1 cellular context compared by ENCODE assay signal in the genomic region with DNA sequence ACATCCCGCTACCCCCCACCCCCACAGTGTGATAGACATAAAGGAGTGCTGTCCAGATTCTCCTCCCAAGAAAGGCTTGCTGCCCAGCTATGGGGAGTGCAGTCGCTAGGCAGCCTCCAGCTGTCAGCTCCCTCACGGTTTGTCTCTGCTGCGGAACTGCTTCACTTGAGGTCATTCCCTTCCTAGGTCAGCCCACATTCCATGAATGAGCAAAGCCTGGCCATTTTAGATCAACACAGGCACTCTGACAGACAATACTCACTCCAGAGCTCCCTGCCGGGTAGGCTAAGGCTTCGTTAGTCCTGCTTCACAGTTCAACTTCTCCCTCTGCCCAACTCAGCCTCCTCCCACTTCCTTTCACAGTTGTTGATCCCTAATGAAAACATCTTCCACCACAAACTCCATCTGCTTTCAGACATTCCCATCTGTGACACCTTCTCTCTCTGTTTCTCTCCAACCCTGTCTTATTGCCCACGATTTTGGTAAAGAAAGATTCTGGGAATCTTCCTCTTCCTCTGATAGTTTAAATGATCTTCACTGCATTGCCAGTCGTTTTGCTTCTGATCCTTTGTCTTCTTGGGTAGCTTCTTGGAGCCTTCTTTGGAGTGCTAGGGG.
A peak's percentile ranks its signal among the peaks of the same experiment; 100 is the strongest.
TF ChIP-seq lines count a peak whose summit lies in the region.

No MANE protein-coding gene starts in this region.

TF ChIP-seq in K562, 482 proteins besides CTCF, POLR2A, EP300 and RAD21 (continued from another document and continues in another):
- TF ChIP-seq, protein P1, sequence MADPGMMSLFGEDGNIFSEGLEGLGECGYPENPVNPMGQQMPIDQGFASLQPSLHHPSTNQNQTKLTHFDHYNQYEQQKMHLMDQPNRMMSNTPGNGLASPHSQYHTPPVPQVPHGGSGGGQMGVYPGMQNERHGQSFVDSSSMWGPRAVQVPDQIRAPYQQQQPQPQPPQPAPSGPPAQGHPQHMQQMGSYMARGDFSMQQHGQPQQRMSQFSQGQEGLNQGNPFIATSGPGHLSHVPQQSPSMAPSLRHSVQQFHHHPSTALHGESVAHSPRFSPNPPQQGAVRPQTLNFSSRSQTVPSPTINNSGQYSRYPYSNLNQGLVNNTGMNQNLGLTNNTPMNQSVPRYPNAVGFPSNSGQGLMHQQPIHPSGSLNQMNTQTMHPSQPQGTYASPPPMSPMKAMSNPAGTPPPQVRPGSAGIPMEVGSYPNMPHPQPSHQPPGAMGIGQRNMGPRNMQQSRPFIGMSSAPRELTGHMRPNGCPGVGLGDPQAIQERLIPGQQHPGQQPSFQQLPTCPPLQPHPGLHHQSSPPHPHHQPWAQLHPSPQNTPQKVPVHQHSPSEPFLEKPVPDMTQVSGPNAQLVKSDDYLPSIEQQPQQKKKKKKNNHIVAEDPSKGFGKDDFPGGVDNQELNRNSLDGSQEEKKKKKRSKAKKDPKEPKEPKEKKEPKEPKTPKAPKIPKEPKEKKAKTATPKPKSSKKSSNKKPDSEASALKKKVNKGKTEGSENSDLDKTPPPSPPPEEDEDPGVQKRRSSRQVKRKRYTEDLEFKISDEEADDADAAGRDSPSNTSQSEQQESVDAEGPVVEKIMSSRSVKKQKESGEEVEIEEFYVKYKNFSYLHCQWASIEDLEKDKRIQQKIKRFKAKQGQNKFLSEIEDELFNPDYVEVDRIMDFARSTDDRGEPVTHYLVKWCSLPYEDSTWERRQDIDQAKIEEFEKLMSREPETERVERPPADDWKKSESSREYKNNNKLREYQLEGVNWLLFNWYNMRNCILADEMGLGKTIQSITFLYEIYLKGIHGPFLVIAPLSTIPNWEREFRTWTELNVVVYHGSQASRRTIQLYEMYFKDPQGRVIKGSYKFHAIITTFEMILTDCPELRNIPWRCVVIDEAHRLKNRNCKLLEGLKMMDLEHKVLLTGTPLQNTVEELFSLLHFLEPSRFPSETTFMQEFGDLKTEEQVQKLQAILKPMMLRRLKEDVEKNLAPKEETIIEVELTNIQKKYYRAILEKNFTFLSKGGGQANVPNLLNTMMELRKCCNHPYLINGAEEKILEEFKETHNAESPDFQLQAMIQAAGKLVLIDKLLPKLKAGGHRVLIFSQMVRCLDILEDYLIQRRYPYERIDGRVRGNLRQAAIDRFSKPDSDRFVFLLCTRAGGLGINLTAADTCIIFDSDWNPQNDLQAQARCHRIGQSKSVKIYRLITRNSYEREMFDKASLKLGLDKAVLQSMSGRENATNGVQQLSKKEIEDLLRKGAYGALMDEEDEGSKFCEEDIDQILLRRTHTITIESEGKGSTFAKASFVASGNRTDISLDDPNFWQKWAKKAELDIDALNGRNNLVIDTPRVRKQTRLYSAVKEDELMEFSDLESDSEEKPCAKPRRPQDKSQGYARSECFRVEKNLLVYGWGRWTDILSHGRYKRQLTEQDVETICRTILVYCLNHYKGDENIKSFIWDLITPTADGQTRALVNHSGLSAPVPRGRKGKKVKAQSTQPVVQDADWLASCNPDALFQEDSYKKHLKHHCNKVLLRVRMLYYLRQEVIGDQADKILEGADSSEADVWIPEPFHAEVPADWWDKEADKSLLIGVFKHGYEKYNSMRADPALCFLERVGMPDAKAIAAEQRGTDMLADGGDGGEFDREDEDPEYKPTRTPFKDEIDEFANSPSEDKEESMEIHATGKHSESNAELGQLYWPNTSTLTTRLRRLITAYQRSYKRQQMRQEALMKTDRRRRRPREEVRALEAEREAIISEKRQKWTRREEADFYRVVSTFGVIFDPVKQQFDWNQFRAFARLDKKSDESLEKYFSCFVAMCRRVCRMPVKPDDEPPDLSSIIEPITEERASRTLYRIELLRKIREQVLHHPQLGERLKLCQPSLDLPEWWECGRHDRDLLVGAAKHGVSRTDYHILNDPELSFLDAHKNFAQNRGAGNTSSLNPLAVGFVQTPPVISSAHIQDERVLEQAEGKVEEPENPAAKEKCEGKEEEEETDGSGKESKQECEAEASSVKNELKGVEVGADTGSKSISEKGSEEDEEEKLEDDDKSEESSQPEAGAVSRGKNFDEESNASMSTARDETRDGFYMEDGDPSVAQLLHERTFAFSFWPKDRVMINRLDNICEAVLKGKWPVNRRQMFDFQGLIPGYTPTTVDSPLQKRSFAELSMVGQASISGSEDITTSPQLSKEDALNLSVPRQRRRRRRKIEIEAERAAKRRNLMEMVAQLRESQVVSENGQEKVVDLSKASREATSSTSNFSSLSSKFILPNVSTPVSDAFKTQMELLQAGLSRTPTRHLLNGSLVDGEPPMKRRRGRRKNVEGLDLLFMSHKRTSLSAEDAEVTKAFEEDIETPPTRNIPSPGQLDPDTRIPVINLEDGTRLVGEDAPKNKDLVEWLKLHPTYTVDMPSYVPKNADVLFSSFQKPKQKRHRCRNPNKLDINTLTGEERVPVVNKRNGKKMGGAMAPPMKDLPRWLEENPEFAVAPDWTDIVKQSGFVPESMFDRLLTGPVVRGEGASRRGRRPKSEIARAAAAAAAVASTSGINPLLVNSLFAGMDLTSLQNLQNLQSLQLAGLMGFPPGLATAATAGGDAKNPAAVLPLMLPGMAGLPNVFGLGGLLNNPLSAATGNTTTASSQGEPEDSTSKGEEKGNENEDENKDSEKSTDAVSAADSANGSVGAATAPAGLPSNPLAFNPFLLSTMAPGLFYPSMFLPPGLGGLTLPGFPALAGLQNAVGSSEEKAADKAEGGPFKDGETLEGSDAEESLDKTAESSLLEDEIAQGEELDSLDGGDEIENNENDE (IDR thresholded peaks at IDR 0.05; ENCODE audit: low read depth, low read length), result no peak
- TF ChIP-seq GTF2E2 (tag; IDR thresholded peaks at IDR 0.05) (no peak), FOS (IDR thresholded peaks at IDR 0.05; ENCODE audit: extremely low read depth, insufficient read length) (no peak), FOXK1 (CRISPR knock-in tag; IDR thresholded peaks at IDR 0.05; ENCODE audit: borderline replicate concordance) (no peak), ZBTB5 (IDR thresholded peaks at IDR 0.05) (no peak), HBP1 (CRISPR knock-in tag; IDR thresholded peaks at IDR 0.05) (peak; percentile 41; the same call in 1 of the 2 replicates), L3MBTL2 (IDR thresholded peaks at IDR 0.05) (0 out of 2 replicates have a peak, but pooled peaks have one; percentile 16), CREB3 (tag; conservative IDR thresholded peaks at IDR 0.05; ENCODE audit: low read depth) (0 out of 2 replicates have a peak, but pooled peaks have one; percentile 40), CC2D1A (IDR thresholded peaks at IDR 0.05) (no peak), FUS (optimal IDR thresholded peaks at IDR 0.05; ENCODE audit: low read depth, low read length) (no peak), CREBBP (IDR thresholded peaks at IDR 0.05; ENCODE audit: low read depth, low read length) (no peak), SRSF9 (IDR thresholded peaks at IDR 0.05; ENCODE audit: borderline replicate concordance, low read depth, low read length) (no peak), HINFP (tag; conservative IDR thresholded peaks at IDR 0.05; ENCODE audit: low read depth) (no peak), SAFB2 (IDR thresholded peaks at IDR 0.05; ENCODE audit: borderline replicate concordance, low read depth, low read length, severe bottlenecking) (no peak), ZNF354B (CRISPR knock-in tag; IDR thresholded peaks at IDR 0.05) (no peak), EP400 (IDR thresholded peaks at IDR 0.05) (no peak), POLR2H (tag; IDR thresholded peaks at IDR 0.05; ENCODE audit: low read depth) (no peak)
- TF ChIP-seq, protein P2, sequence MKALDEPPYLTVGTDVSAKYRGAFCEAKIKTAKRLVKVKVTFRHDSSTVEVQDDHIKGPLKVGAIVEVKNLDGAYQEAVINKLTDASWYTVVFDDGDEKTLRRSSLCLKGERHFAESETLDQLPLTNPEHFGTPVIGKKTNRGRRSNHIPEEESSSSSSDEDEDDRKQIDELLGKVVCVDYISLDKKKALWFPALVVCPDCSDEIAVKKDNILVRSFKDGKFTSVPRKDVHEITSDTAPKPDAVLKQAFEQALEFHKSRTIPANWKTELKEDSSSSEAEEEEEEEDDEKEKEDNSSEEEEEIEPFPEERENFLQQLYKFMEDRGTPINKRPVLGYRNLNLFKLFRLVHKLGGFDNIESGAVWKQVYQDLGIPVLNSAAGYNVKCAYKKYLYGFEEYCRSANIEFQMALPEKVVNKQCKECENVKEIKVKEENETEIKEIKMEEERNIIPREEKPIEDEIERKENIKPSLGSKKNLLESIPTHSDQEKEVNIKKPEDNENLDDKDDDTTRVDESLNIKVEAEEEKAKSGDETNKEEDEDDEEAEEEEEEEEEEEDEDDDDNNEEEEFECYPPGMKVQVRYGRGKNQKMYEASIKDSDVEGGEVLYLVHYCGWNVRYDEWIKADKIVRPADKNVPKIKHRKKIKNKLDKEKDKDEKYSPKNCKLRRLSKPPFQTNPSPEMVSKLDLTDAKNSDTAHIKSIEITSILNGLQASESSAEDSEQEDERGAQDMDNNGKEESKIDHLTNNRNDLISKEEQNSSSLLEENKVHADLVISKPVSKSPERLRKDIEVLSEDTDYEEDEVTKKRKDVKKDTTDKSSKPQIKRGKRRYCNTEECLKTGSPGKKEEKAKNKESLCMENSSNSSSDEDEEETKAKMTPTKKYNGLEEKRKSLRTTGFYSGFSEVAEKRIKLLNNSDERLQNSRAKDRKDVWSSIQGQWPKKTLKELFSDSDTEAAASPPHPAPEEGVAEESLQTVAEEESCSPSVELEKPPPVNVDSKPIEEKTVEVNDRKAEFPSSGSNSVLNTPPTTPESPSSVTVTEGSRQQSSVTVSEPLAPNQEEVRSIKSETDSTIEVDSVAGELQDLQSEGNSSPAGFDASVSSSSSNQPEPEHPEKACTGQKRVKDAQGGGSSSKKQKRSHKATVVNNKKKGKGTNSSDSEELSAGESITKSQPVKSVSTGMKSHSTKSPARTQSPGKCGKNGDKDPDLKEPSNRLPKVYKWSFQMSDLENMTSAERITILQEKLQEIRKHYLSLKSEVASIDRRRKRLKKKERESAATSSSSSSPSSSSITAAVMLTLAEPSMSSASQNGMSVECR (CRISPR knock-in tag; IDR thresholded peaks at IDR 0.05), result no peak
- TF ChIP-seq, protein P3, sequence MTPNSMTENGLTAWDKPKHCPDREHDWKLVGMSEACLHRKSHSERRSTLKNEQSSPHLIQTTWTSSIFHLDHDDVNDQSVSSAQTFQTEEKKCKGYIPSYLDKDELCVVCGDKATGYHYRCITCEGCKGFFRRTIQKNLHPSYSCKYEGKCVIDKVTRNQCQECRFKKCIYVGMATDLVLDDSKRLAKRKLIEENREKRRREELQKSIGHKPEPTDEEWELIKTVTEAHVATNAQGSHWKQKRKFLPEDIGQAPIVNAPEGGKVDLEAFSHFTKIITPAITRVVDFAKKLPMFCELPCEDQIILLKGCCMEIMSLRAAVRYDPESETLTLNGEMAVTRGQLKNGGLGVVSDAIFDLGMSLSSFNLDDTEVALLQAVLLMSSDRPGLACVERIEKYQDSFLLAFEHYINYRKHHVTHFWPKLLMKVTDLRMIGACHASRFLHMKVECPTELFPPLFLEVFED (CRISPR knock-in tag; conservative IDR thresholded peaks at IDR 0.05), result 0 out of 2 replicates have a peak, but pooled peaks have one; percentile 62
- TF ChIP-seq, protein P4, sequence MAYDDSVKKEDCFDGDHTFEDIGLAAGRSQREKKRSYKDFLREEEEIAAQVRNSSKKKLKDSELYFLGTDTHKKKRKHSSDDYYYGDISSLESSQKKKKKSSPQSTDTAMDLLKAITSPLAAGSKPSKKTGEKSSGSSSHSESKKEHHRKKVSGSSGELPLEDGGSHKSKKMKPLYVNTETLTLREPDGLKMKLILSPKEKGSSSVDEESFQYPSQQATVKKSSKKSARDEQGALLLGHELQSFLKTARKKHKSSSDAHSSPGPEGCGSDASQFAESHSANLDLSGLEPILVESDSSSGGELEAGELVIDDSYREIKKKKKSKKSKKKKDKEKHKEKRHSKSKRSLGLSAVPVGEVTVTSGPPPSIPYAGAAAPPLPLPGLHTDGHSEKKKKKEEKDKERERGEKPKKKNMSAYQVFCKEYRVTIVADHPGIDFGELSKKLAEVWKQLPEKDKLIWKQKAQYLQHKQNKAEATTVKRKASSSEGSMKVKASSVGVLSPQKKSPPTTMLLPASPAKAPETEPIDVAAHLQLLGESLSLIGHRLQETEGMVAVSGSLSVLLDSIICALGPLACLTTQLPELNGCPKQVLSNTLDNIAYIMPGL (CRISPR knock-in tag; IDR thresholded peaks at IDR 0.05), result no peak
